In genomic region chr7:45133877-45134276, GRCh38 we compare ENCODE assay signal across 8 cellular contexts. TPM values are rescaled to one million over a fixed set of nuclear protein-coding genes. Genes with fewer than 3 reads are reported as not detected.
"Had no signal": no experiment of that assay in that cellular context is flagged by ENCODE, and none has a peak within 500 bp of the region (broad histone marks: within the 10 kb centered on the region; RNA-seq: fewer than 3 reads in every experiment).

No MANE protein-coding gene starts in this region.

- H3K9me3 Mint-ChIP-seq: HFFc6 had no signal

- ATAC-seq: HCT116 had no signal

- H3K27ac Mint-ChIP-seq: HFFc6 had no signal

- DNase-seq: GM23248, GOT3, H7, HFFc6, IMR-90 had no signal

- H3K4me3 Mint-ChIP-seq: HFFc6 had no signal

RNA-seq across cellular contexts. Expression of gene RAMP3, which starts 23.7 kb away (rescaled TPM):
- total RNA-seq: GM23248, H4, HFFc6, HT-29, IMR-90 had no signal
